13 cellular contexts compared by ENCODE assay signal in the genomic region with DNA sequence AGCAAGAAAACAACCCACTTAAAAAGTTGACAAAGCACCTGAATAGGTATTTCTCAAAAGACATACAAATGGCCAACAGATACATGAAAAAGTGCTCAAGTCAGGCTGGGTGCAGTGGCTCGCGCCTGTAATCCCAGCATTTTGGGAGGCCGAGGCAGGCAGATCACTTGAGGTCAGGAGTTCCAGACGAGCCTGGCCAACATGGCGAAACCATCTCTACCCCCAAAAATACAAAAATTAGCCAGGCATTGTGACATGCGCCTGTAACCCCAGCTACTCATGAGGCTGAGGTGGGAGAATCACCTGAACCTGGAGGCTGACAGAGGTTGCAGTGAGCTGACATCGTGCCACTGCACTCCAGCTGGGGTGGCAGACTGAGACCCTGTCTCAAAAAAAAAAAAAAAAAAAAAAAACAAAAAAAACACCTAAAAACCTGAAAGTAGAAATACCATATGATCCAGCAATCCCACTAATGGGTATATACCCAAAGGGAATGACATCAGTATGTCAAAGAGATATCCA.
DNase-seq lines count a peak whose midpoint lies in the region; ATAC-seq lines count a peak whose summit lies in the region.
"Had no signal": no experiment of that assay in that cellular context is flagged by ENCODE, and none has a peak within 500 bp of the region (broad histone marks: within the 10 kb centered on the region; RNA-seq: fewer than 3 reads in every experiment).

No MANE protein-coding gene starts in this region.

- no peak for ATAC-seq in activated T-helper 17 cell treated with anti-CD3 and anti-CD28 coated beads, Interleukin-2, amount 50 U/mL, for 72 hours (replicated peaks)
- ATAC-seq in GM18520 (IDR thresholded peaks at IDR 0.05; ENCODE audit: unreplicated experiment), result no peak

- no peak overlapping the region for H3K9ac ChIP-seq in mucosa of rectum (ENCODE audit: low read depth in 1 of 2, low read length in 2 of 2)

- H3K36me3 Mint-ChIP-seq in CD4-positive, alpha-beta memory T cell, result peaks cover 20 to 34% of the 10 kb centered on the region in 2 donors
- H3K36me3 Mint-ChIP-seq in activated T-helper 17 cell treated with anti-CD3 and anti-CD28 coated beads, Interleukin-2, amount 50 U/mL, for 72 hours (ENCODE audit: low read depth), result peaks cover 53% of the 10 kb centered on the region

- H3K27ac ChIP-seq in CD4-positive, alpha-beta memory T cell (ENCODE audit: low read depth, low read length), result peak overlapping the region; percentile 54
- H3K27ac ChIP-seq in KOPT-K1 (ENCODE audit: low read depth, low read length, poor library complexity, severe bottlenecking) (peak overlapping the region; percentile 94), mucosa of rectum (ENCODE audit: low read depth in 2 of 2, low read length in 2 of 2) (peak overlapping the region; percentile 59 to 72)
- H3K27ac ChIP-seq: PC-9 had no signal

- no peaks in the 10 kb centered on the region for H3K9me3 ChIP-seq in CD4-positive, alpha-beta memory T cell (ENCODE audit: control insufficient read depth in 1 of 2, low read length in 2 of 2)
- H3K9me3 ChIP-seq in KOPT-K1 (ENCODE audit: insufficient read depth, low read length, poor library complexity, severe bottlenecking), result peaks cover 10% of the 10 kb centered on the region
- H3K9me3 ChIP-seq in mucosa of rectum (ENCODE audit: control insufficient read depth in 2 of 2, low read length in 2 of 2), result no peaks in the 10 kb centered on the region

- H3K4me3 ChIP-seq in CD4-positive, alpha-beta memory T cell (ENCODE audit: low read length in 2 of 2), result peak overlapping the region in 1 of 2 donors; percentile 14
- H3K4me3 ChIP-seq in mucosa of rectum (ENCODE audit: low read length in 2 of 2), result no peak overlapping the region
- H3K4me3 ChIP-seq: PC-9 had no signal

- intact Hi-C loops in CD4-positive, alpha-beta memory T cell (cut with micrococcal nuclease), result loop anchor here (1.0 to 5.0 kb wide), 6 partner anchors 11 to 135 kb away; partner anchors contain the start of gene SERINC5

- H3K27me3 Mint-ChIP-seq in CD4-positive, alpha-beta memory T cell, result no peaks in the 10 kb centered on the region
- H3K27me3 Mint-ChIP-seq in activated T-helper 17 cell treated with anti-CD3 and anti-CD28 coated beads, Interleukin-2, amount 50 U/mL, for 72 hours, result no peaks in the 10 kb centered on the region

- H3K27ac Mint-ChIP-seq in CD4-positive, alpha-beta memory T cell, result peak overlapping the region; percentile 69 to 97 (median 92)
- H3K27ac Mint-ChIP-seq in activated T-helper 17 cell treated with anti-CD3 and anti-CD28 coated beads, Interleukin-2, amount 50 U/mL, for 72 hours, result peak overlapping the region; percentile 95

- CTCF ChIA-PET in CD4-positive, alpha-beta memory T cell (lab: Charles Lee; ENCODE audit: partially characterized antibody), result interaction anchor here (0.8 to 3.3 kb wide), 13 partner anchors 8 to 172 kb away, joined by 3 to 22 read pairs (median 6); partner anchors contain the start of gene SERINC5

- no peaks in the 10 kb centered on the region for H3K27me3 ChIP-seq in CD4-positive, alpha-beta memory T cell (ENCODE audit: insufficient read depth, low read length)
- H3K27me3 ChIP-seq in mucosa of rectum (ENCODE audit: control insufficient read depth in 2 of 2, insufficient read depth in 2 of 2, low read length in 2 of 2), result no peaks in the 10 kb centered on the region

- no peaks in the 10 kb centered on the region for H3K36me3 ChIP-seq in CD4-positive, alpha-beta memory T cell (ENCODE audit: insufficient read depth, low read length)
- H3K36me3 ChIP-seq in KOPT-K1 (ENCODE audit: insufficient read depth, low read length) (peaks cover 40% of the 10 kb centered on the region), mucosa of rectum (ENCODE audit: control insufficient read depth in 2 of 2, insufficient read depth in 2 of 2, low read length in 2 of 2) (peaks cover 0 to 2% of the 10 kb centered on the region in 2 donors)

- POLR2A ChIA-PET in CD4-positive, alpha-beta memory T cell (lab: Charles Lee; ENCODE audit: partially characterized antibody), result interaction anchor here (0.6 to 6.4 kb wide), 35 partner anchors 9 to 271 kb away, joined by 3 to 95 read pairs (median 6); partner anchors contain the start of genes SERINC5 and ZFYVE16

- H3K4me1 Mint-ChIP-seq in CD4-positive, alpha-beta memory T cell, result peaks cover 75 to 91% (median 84%) of the 10 kb centered on the region in 4 donors
- H3K4me1 Mint-ChIP-seq in activated T-helper 17 cell treated with anti-CD3 and anti-CD28 coated beads, Interleukin-2, amount 50 U/mL, for 72 hours, result peaks cover 54% of the 10 kb centered on the region

- peak overlapping the region; percentile 68 to 87 (median 77) for H3K4me3 Mint-ChIP-seq in CD4-positive, alpha-beta memory T cell
- H3K4me3 Mint-ChIP-seq in activated T-helper 17 cell treated with anti-CD3 and anti-CD28 coated beads, Interleukin-2, amount 50 U/mL, for 72 hours, result peak overlapping the region; percentile 83

- peaks cover 0 to 7% (median 0%) of the 10 kb centered on the region in 8 donors for H3K9me3 Mint-ChIP-seq in CD4-positive, alpha-beta memory T cell
- H3K9me3 Mint-ChIP-seq in activated T-helper 17 cell treated with anti-CD3 and anti-CD28 coated beads, Interleukin-2, amount 50 U/mL, for 72 hours, result no peaks in the 10 kb centered on the region

- DNase-seq in CD4-positive, alpha-beta memory T cell, result no peak
- DNase-seq in cerebellum (ENCODE audit: low spot score), result no peak
- no peak for DNase-seq in stimulated activated CD4-positive, alpha-beta T cell treated with anti-CD3 and anti-CD28 coated beads, Interleukin-4, amount 100 ng/mL, for 24 hours
- DNase-seq: activated CD4-positive, alpha-beta T cell treated with anti-CD3 and anti-CD28 coated beads for 1 hour; kidney; NCI-H1694; PC-9; posterior cingulate gyrus; stimulated activated CD4-positive, alpha-beta T cell treated with anti-CD3 and anti-CD28 coated beads, Interleukin-12 subunit alpha, Interleukin-12 subunit beta, amount 100 ng/mL, for 4 hours had no signal

- H3K4me1 ChIP-seq in CD4-positive, alpha-beta memory T cell (ENCODE audit: insufficient read depth, low read length), result peaks cover 100% of the 10 kb centered on the region
- H3K4me1 ChIP-seq in mucosa of rectum (ENCODE audit: control insufficient read depth in 2 of 2, insufficient read depth in 2 of 2, low read length in 2 of 2), result peaks cover 8 to 12% of the 10 kb centered on the region in 2 donors
